In genomic region chr3:58041826-58042324, GRCh38 we compare ENCODE assay signal across 8 cellular contexts. TPM values are rescaled to one million over a fixed set of nuclear protein-coding genes. Genes with fewer than 3 reads are reported as not detected.
DNase-seq lines count a peak whose midpoint lies in the region; ATAC-seq and TF ChIP-seq lines count a peak whose summit lies in the region.

No MANE protein-coding gene starts in this region.

- no TSS peak for BruUV-seq in Calu3 (replicated peaks; lab: Mats Ljungman, UMichigan)

- no peaks in the 10 kb centered on the region for H3K27me3 ChIP-seq in body of pancreas
- H3K27me3 ChIP-seq in prostate gland (replicated peaks; ENCODE audit: insufficient read depth): no peaks in the 10 kb centered on the region

- intact Hi-C loops in body of pancreas (cut with DNase I) (no loop called here), prostate gland (cut with DNase I) (no loop called here), Calu3 (cut with micrococcal nuclease; ENCODE audit: unreplicated experiment) (no loop called here)

- peaks cover 48% of the 10 kb centered on the region for H3K4me1 ChIP-seq in body of pancreas
- peaks cover 39% of the 10 kb centered on the region for H3K4me1 ChIP-seq in prostate gland (replicated peaks)

- no peak overlapping the region for H3K4me3 Mint-ChIP-seq in Calu3 (ENCODE audit: low read depth, unreplicated experiment)

- peaks cover 12% of the 10 kb centered on the region for H3K36me3 Mint-ChIP-seq in Calu3 (ENCODE audit: insufficient read depth, unreplicated experiment)

- 68 to 93% methylated on average over 2 of the region's 2 CpGs for WGBS in body of pancreas, 2 donors
- 76% methylated on average over 2 of the region's 2 CpGs for WGBS in prostate gland

- peaks cover 47% of the 10 kb centered on the region for H3K4me1 Mint-ChIP-seq in Calu3 (ENCODE audit: low read depth, unreplicated experiment)

- DNase-seq in AG08396 (ENCODE audit: low spot score) (peak; percentile 43), body of pancreas (no peak), prostate gland (ENCODE audit: low spot score) (no peak), NCI-H69 (lab: John Stamatoyannopoulos, UW) (no peak), NCI-H1694 treated with DMSO at 0.1 percent for 48 hours (lab: John Stamatoyannopoulos, UW) (no peak), Calu3 (no peak)

- H3K27ac Mint-ChIP-seq in Calu3 (ENCODE audit: unreplicated experiment): no peak overlapping the region

- H3K27me3 Mint-ChIP-seq in Calu3 (ENCODE audit: unreplicated experiment): no peaks in the 10 kb centered on the region

- no peaks in the 10 kb centered on the region for H3K9me3 ChIP-seq in body of pancreas
- H3K9me3 ChIP-seq in prostate gland: no peaks in the 10 kb centered on the region

- CTCF ChIA-PET in Calu3 (lab: Charles Lee): interaction anchor here (0.6 to 2.8 kb wide), 5 partner anchors 11 to 98 kb away, joined by 3 to 7 read pairs (median 4); no protein-coding TSS in a partner anchor

- no peaks in the 10 kb centered on the region for H3K36me3 ChIP-seq in body of pancreas (replicated peaks in 1 of 2; ENCODE audit: insufficient read depth in 1 of 2, low read depth in 2 of 2)
- no peaks in the 10 kb centered on the region for H3K36me3 ChIP-seq in prostate gland

- no peak for TF ChIP-seq POLR2A in body of pancreas (IDR thresholded peaks at IDR 0.05)
- no peak for TF ChIP-seq POLR2A in prostate gland (IDR thresholded peaks at IDR 0.05)

- H3K27ac ChIP-seq in body of pancreas (peak overlapping the region in 3 of 4 donors; percentile 50 to 66 (median 65)), prostate gland (peak overlapping the region; percentile 66 to 71)

- TF ChIP-seq CTCF in body of pancreas (IDR thresholded peaks at IDR 0.05): no peak
- TF ChIP-seq CTCF in prostate gland (IDR thresholded peaks at IDR 0.05): no peak
- TF ChIP-seq CTCF in Calu3 (IDR thresholded peaks at IDR 0.05; ENCODE audit: unreplicated experiment): no peak

- ATAC-seq in GM19452 (IDR thresholded peaks at IDR 0.05; ENCODE audit: unreplicated experiment): peak; percentile 94
- ATAC-seq in HG03432 (IDR thresholded peaks at IDR 0.05; ENCODE audit: unreplicated experiment): peak; percentile 90
- no peak for ATAC-seq in body of pancreas

- no peak overlapping the region for H3K4me3 ChIP-seq in body of pancreas
- H3K4me3 ChIP-seq in prostate gland: no peak overlapping the region

- H3K9me3 Mint-ChIP-seq in Calu3 (ENCODE audit: low read depth, unreplicated experiment): no peaks in the 10 kb centered on the region

RNA-seq across cellular contexts. Expression of gene FLNB, which starts 33.7 kb away (rescaled TPM):
- 100 to 1,000 TPM; 104 to 121 TPM for total RNA-seq in body of pancreas
- total RNA-seq in prostate gland: 100 to 1,000 TPM; 331 to 408 TPM
- 136 and 147 TPM in 2 replicates for total RNA-seq in Calu3 (2022)
